ENCODE assay signal across 2 cellular contexts in genomic region chr3:194245975-194246561, GRCh38.
TF ChIP-seq lines count a peak whose summit lies in the region.

No MANE protein-coding gene starts in this region.

TF ChIP-seq in HEK293, 187 proteins besides CTCF, POLR2A, EP300 and RAD21:
- TF ChIP-seq KLF10 (tag by site-specific recombination; IDR thresholded peaks at IDR 0.05) (no peak), ZNF548 (tag by site-specific recombination; IDR thresholded peaks at IDR 0.05) (no peak), ZNF621 (tag by site-specific recombination; IDR thresholded peaks at IDR 0.05) (no peak), EGR2 (tag by site-specific recombination; IDR thresholded peaks at IDR 0.05; ENCODE audit: low read depth) (no peak), GLIS1 (tag by site-specific recombination; IDR thresholded peaks at IDR 0.05) (peak; percentile 28; the same call in 1 of the 2 replicates)

TF ChIP-seq in K562, 482 proteins besides CTCF, POLR2A, EP300 and RAD21 (continued from another document and continues in another):
- TF ChIP-seq RFX1 (IDR thresholded peaks at IDR 0.05) (no peak), RBBP5 (IDR thresholded peaks at IDR 0.05; ENCODE audit: borderline replicate concordance, insufficient read depth, low read length, poor library complexity, severe bottlenecking) (no peak), MEF2A (IDR thresholded peaks at IDR 0.05; ENCODE audit: control insufficient read depth, low read depth, low read length) (no peak), ZNF184 (CRISPR knock-in tag; IDR thresholded peaks at IDR 0.05) (no peak), ZNF592 (IDR thresholded peaks at IDR 0.05) (peak; percentile 72; the same call in 1 of the 2 replicates), ZNF717 (CRISPR knock-in tag; IDR thresholded peaks at IDR 0.05) (no peak), REST (CRISPR knock-in tag; IDR thresholded peaks at IDR 0.05; ENCODE audit: low read depth) (no peak), PURB (CRISPR knock-in tag; IDR thresholded peaks at IDR 0.05; ENCODE audit: low read depth) (no peak), VEZF1 (CRISPR knock-in tag; IDR thresholded peaks at IDR 0.05) (peak; percentile 53; the same call in 1 of the 2 replicates), TAF1 (IDR thresholded peaks at IDR 0.05; ENCODE audit: control insufficient read depth, extremely low read depth, insufficient read depth, low read length, severe bottlenecking) (no peak), ETV1 (tag; conservative IDR thresholded peaks at IDR 0.05; ENCODE audit: low read depth) (no peak), ZNF384 (IDR thresholded peaks at IDR 0.05; ENCODE audit: low read depth, low read length) (no peak), BMI1 (IDR thresholded peaks at IDR 0.05; ENCODE audit: low read length) (no peak), MAFF (IDR thresholded peaks at IDR 0.05; ENCODE audit: low read length) (peak; percentile 38; the same call in 1 of the 2 replicates), TARDBP (IDR thresholded peaks at IDR 0.05) (no peak), HINFP (tag; conservative IDR thresholded peaks at IDR 0.05; ENCODE audit: low read depth) (no peak), HOMEZ (CRISPR knock-in tag; IDR thresholded peaks at IDR 0.05) (no peak), CXXC5 (CRISPR knock-in tag; IDR thresholded peaks at IDR 0.05) (peak; percentile 58), TFAM (CRISPR knock-in tag; conservative IDR thresholded peaks at IDR 0.05) (no peak), HDAC8 (tag; IDR thresholded peaks at IDR 0.05) (0 out of 2 replicates have a peak, but pooled peaks have one; percentile 42), HIVEP1 (CRISPR knock-in tag; IDR thresholded peaks at IDR 0.05) (no peak), NFE2L1 (tag; IDR thresholded peaks at IDR 0.05; ENCODE audit: borderline replicate concordance, low read depth) (0 out of 2 replicates have a peak, but pooled peaks have one; percentile 18), E2F1 (CRISPR knock-in tag; IDR thresholded peaks at IDR 0.05) (no peak), CLOCK (CRISPR knock-in tag; IDR thresholded peaks at IDR 0.05; ENCODE audit: borderline replicate concordance) (no peak), ZNF76 (CRISPR knock-in tag; IDR thresholded peaks at IDR 0.05; ENCODE audit: borderline replicate concordance) (no peak), SMARCA5 (IDR thresholded peaks at IDR 0.05) (no peak), DLX4 (CRISPR knock-in tag; IDR thresholded peaks at IDR 0.05) (no peak), SMARCA4 (IDR thresholded peaks at IDR 0.05) (0 out of 2 replicates have a peak, but pooled peaks have one; percentile 23), ZNF445 (CRISPR knock-in tag; IDR thresholded peaks at IDR 0.05; ENCODE audit: low read depth) (no peak), IRF2 (CRISPR knock-in tag; IDR thresholded peaks at IDR 0.05) (no peak), ESRRA (IDR thresholded peaks at IDR 0.05; ENCODE audit: borderline replicate concordance, low read depth) (no peak), TSC22D4 (tag; IDR thresholded peaks at IDR 0.05) (no peak), ATF1 (CRISPR knock-in tag; IDR thresholded peaks at IDR 0.05) (no peak), ATF1 (tag; IDR thresholded peaks at IDR 0.05) (no peak), ZNF174 (CRISPR knock-in tag; IDR thresholded peaks at IDR 0.05) (no peak), GTF3C2 (IDR thresholded peaks at IDR 0.05; ENCODE audit: borderline replicate concordance, extremely low read depth, insufficient read length) (no peak), SMC3 (conservative IDR thresholded peaks at IDR 0.05; ENCODE audit: insufficient read depth, low read depth, low read length) (no peak), RAD51 (IDR thresholded peaks at IDR 0.05; ENCODE audit: borderline replicate concordance, low read depth) (no peak), SPI1 (IDR thresholded peaks at IDR 0.05; ENCODE audit: borderline replicate concordance, low read depth, low read length) (no peak), TEAD2 (tag; IDR thresholded peaks at IDR 0.05) (no peak), HMG20B (CRISPR knock-in tag; IDR thresholded peaks at IDR 0.05) (no peak), ZFX (CRISPR knock-in tag; IDR thresholded peaks at IDR 0.05) (peak; percentile 47; the same call in 1 of the 2 replicates), MAFG (tag; conservative IDR thresholded peaks at IDR 0.05) (peak; percentile 73), MAFK (IDR thresholded peaks at IDR 0.05; ENCODE audit: low read length) (no peak)
